In genomic region chr2:120893874-120894584, GRCh38 we compare ENCODE assay signal across 1 cellular context.
TF ChIP-seq lines count a peak whose summit lies in the region.

No MANE protein-coding gene starts in this region.

TF ChIP-seq in WTC11, 78 proteins besides CTCF, POLR2A, EP300 and RAD21 (continued from another document):
- TF ChIP-seq ATF2 (CRISPR knock-in tag; IDR thresholded peaks at IDR 0.05; ENCODE audit: borderline replicate concordance, low read depth) (no peak), SP1 (CRISPR knock-in tag; conservative IDR thresholded peaks at IDR 0.05) (peak; percentile 26; the same call in 1 of the 2 replicates), TEAD4 (CRISPR knock-in tag; IDR thresholded peaks at IDR 0.05) (no peak), E2F1 (CRISPR knock-in tag; IDR thresholded peaks at IDR 0.05) (no peak)
